In genomic region chr1:156383023-156383422, GRCh38 we compare ENCODE assay signal across 9 cellular contexts. TPM values are rescaled to one million over a fixed set of nuclear protein-coding genes. Genes with fewer than 3 reads are reported as not detected.
A peak's percentile ranks its signal among the peaks of the same experiment; 100 is the strongest.
DNase-seq lines count a peak whose midpoint lies in the region; ATAC-seq, FAIRE-seq and TF ChIP-seq lines count a peak whose summit lies in the region.
"Had no signal": no experiment of that assay in that cellular context is flagged by ENCODE, and none has a peak within 500 bp of the region (broad histone marks: within the 10 kb centered on the region; RNA-seq: fewer than 3 reads in every experiment).

No MANE protein-coding gene starts in this region.

- H3K9me2 ChIP-seq in OCI-LY1 (ENCODE audit: low read depth, low read length) (no peaks in the 10 kb centered on the region), neural cell (ENCODE audit: insufficient read depth, low read length) (no peaks in the 10 kb centered on the region)

- H2AFZ ChIP-seq in OCI-LY1 (ENCODE audit: low read length) (no peak overlapping the region), neural cell (ENCODE audit: low read depth, low read length) (no peak overlapping the region)

- no peaks in the 10 kb centered on the region for H3K4me1 ChIP-seq in OCI-LY1 (ENCODE audit: insufficient read depth, low read length, severe bottlenecking)
- H3K4me1 ChIP-seq in esophagus squamous epithelium = peaks cover 0 to 1% (median 0%) of the 10 kb centered on the region in 3 donors

- no peaks in the 10 kb centered on the region for H3F3A ChIP-seq in OCI-LY1 (ENCODE audit: insufficient read depth, low read length)
- H3F3A ChIP-seq in neural cell (ENCODE audit: insufficient read depth, low read length, poor library complexity, severe bottlenecking) = no peaks in the 10 kb centered on the region

- H3K27me3 ChIP-seq in OCI-LY1 (ENCODE audit: insufficient read depth, low read length) = no peaks in the 10 kb centered on the region
- H3K27me3 ChIP-seq in esophagus squamous epithelium = peaks cover 0 to 23% (median 1%) of the 10 kb centered on the region in 4 donors
- peaks cover 17% of the 10 kb centered on the region for H3K27me3 ChIP-seq in neural cell (ENCODE audit: insufficient read depth, low read depth, low read length)

- peak; percentile 90 for TF ChIP-seq RAD21 in neural cell (conservative IDR thresholded peaks at IDR 0.05)

- intact Hi-C loops in esophagus squamous epithelium (cut with DNase I) = loop anchor here (10.0 kb wide), 1 partner anchor 232 kb away; the partner anchor contains the start of gene HAPLN2

- peak; percentile 85 for TF ChIP-seq CTCF in OCI-LY1 (IDR thresholded peaks at IDR 0.05; ENCODE audit: low read length)
- peak; percentile 57 to 78 (median 70) for TF ChIP-seq CTCF in esophagus squamous epithelium (IDR thresholded peaks at IDR 0.05)
- TF ChIP-seq CTCF in neural cell (IDR thresholded peaks at IDR 0.05; ENCODE audit: poor library complexity, severe bottlenecking) = peak; percentile 93

- 29 to 47% methylated on average over 6 to 9 of the region's 9 CpGs for WGBS in esophagus squamous epithelium, 2 donors

- no peaks in the 10 kb centered on the region for H3K36me3 ChIP-seq in OCI-LY1 (ENCODE audit: insufficient read depth, low read length)
- no peaks in the 10 kb centered on the region for H3K36me3 ChIP-seq in esophagus squamous epithelium
- H3K36me3 ChIP-seq in neural cell (ENCODE audit: insufficient read depth, low read length) = no peaks in the 10 kb centered on the region

- peak; percentile 88 for DNase-seq in GM03348 (ENCODE audit: low spot score)
- peak; percentile 69 for DNase-seq in HTR-8/SVneo (ENCODE audit: insufficient read length, low spot score)
- peak; percentile 55 for DNase-seq in activated T-cell treated with anti-CD3 and anti-CD28 coated beads for 48 hours (ENCODE audit: low read depth)
- no peak for DNase-seq in esophagus squamous epithelium (lab: John Stamatoyannopoulos, UW)
- peak in 44 of 49 donors; percentile 19 to 83 (median 68) for DNase-seq in substantia nigra (lab: John Stamatoyannopoulos, UW)

- TF ChIP-seq POLR2A in esophagus squamous epithelium (IDR thresholded peaks at IDR 0.05) = no peak

- no peaks in the 10 kb centered on the region for H4K20me1 ChIP-seq in OCI-LY1 (ENCODE audit: insufficient read depth, low read length)
- H4K20me1 ChIP-seq in neural cell (ENCODE audit: insufficient read depth) = no peaks in the 10 kb centered on the region

- H3K9me3 ChIP-seq in OCI-LY1 (ENCODE audit: low read length) = no peaks in the 10 kb centered on the region
- no peaks in the 10 kb centered on the region for H3K9me3 ChIP-seq in esophagus squamous epithelium
- H3K9me3 ChIP-seq in neural cell (ENCODE audit: low read length) = no peaks in the 10 kb centered on the region

- no peak for TF ChIP-seq EP300 in neural cell (conservative IDR thresholded peaks at IDR 0.05; ENCODE audit: poor library complexity, severe bottlenecking)

- H3K4me2 ChIP-seq in OCI-LY1 (ENCODE audit: low read length) (no peak overlapping the region), neural cell (ENCODE audit: low read length) (no peak overlapping the region)

- H3K27ac ChIP-seq in OCI-LY1 (ENCODE audit: low read depth, low read length, poor library complexity, severe bottlenecking) (no peak overlapping the region), esophagus squamous epithelium (no peak overlapping the region), neural cell (ENCODE audit: low read length) (no peak overlapping the region), substantia nigra (ENCODE audit: low read depth, low read length, poor library complexity, severe bottlenecking) (peak overlapping the region; percentile 2)

- H3K79me2 ChIP-seq in OCI-LY1 (ENCODE audit: insufficient read depth, low read length) = no peaks in the 10 kb centered on the region
- H3K79me2 ChIP-seq in neural cell (replicated peaks; ENCODE audit: insufficient read depth, low read length) = no peaks in the 10 kb centered on the region

- H3K4me3 ChIP-seq in OCI-LY1 (ENCODE audit: low read depth, low read length, poor library complexity, severe bottlenecking) (no peak overlapping the region), esophagus squamous epithelium (no peak overlapping the region), neural cell (ENCODE audit: low read length) (no peak overlapping the region)

- ATAC-seq in HG03520 (IDR thresholded peaks at IDR 0.05; ENCODE audit: unreplicated experiment) = no peak

- H3K9ac ChIP-seq in OCI-LY1 (ENCODE audit: low read length) (no peak overlapping the region), neural cell (ENCODE audit: low read length) (no peak overlapping the region)

- no peak for FAIRE-seq in HTR-8/SVneo (lab: Jason Lieb, UNC)

TF ChIP-seq in neural cell, 6 proteins besides CTCF, POLR2A, EP300 and RAD21:
- peak; percentile 86 for TF ChIP-seq SMC3 (conservative IDR thresholded peaks at IDR 0.05; ENCODE audit: poor library complexity)
- no peak for TF ChIP-seq MXI1 (conservative IDR thresholded peaks at IDR 0.05; ENCODE audit: poor library complexity, severe bottlenecking)

RNA-seq across cellular contexts. Expression of gene RHBG, which starts 14.0 kb away (rescaled TPM):
- 1 to 10 TPM in 2 of 4 donors, under 1 TPM in 2; 0.23 to 1.6 (median 1.1) TPM for total RNA-seq in esophagus squamous epithelium
- polyA plus RNA-seq in neural cell = not detected in 2 replicates
- polyA minus RNA-seq in neural cell = not detected in 2 replicates
- total RNA-seq: glomerular endothelial cell had no signal

RNA-seq across cellular contexts. Expression of gene TSACC, which starts 44.7 kb away (rescaled TPM):
- not detected for total RNA-seq in esophagus squamous epithelium
- not detected in 2 replicates for polyA plus RNA-seq in neural cell
- polyA minus RNA-seq in neural cell = not detected in 2 replicates
- total RNA-seq: glomerular endothelial cell had no signal

RNA-seq across cellular contexts. Expression of gene CCT3, which starts 44.9 kb away (rescaled TPM):
- total RNA-seq in esophagus squamous epithelium = 100 to 1,000 TPM; 149 to 258 (median 226) TPM
- 288 and 326 TPM in 2 replicates for polyA plus RNA-seq in neural cell
- 286 and 301 TPM in 2 replicates for polyA minus RNA-seq in neural cell
